Comparison of ENCODE assay signal across 18 cellular contexts in genomic region chr17:46995841-46996571, GRCh38. TPM values are rescaled to one million over a fixed set of nuclear protein-coding genes. Genes with fewer than 3 reads are reported as not detected.
DNase-seq lines count a peak whose midpoint lies in the region; ATAC-seq and TF ChIP-seq lines count a peak whose summit lies in the region.
"Had no signal": no experiment of that assay in that cellular context is flagged by ENCODE, and none has a peak within 500 bp of the region (broad histone marks: within the 10 kb centered on the region; RNA-seq: fewer than 3 reads in every experiment).

No MANE protein-coding gene starts in this region.

- CTCF ChIA-PET in RWPE1 (lab: Yijun Ruan, JAX) = no interaction called here

- peak overlapping the region; percentile 72 for H3K27ac ChIP-seq in RWPE1
- H3K27ac ChIP-seq: coronary artery, KMS-11, thoracic aorta had no signal

- peak; percentile 48 for DNase-seq in A172 (ENCODE audit: low spot score)
- peak; percentile 42 for DNase-seq in HCEC 1CT
- DNase-seq in RWPE1 (ENCODE audit: low spot score) = peak; percentile 42
- peak; percentile 9 for DNase-seq in fibroblast of peridontal ligament (ENCODE audit: extremely low read depth)
- DNase-seq in D341Med (ENCODE audit: low spot score) = no peak
- DNase-seq in SK-N-DZ (ENCODE audit: low spot score) = no peak
- no peak for DNase-seq in KBM-7
- DNase-seq: ACHN; activated CD8-positive, alpha-beta T cell treated with anti-CD3 and anti-CD28 coated beads, Interleukin-2, amount 10 ng/mL, durations not matched to agents 7 days and 5 days; amniotic stem cell; COR-L47; H7; naive thymus-derived CD8-positive, alpha-beta T cell; NCI-H146 had no signal

- POLR2A ChIA-PET in RWPE1 (lab: Yijun Ruan, JAX; ENCODE audit: low non-redundant PET) = no interaction called here

- in situ Hi-C loops in KBM-7 (cut with MboI; ENCODE audit: low pct_unique_long_range_greater_than_20kb, low sequenced_read_pairs) = no loop called here

- no peak for TF ChIP-seq CTCF in RWPE1 (conservative IDR thresholded peaks at IDR 0.05; ENCODE audit: low read depth)

- ATAC-seq in HG02642 (IDR thresholded peaks at IDR 0.05; ENCODE audit: poor library complexity, unreplicated experiment) = no peak
- ATAC-seq: activated CD8-positive, alpha-beta T cell treated with anti-CD3 and anti-CD28 coated beads, Interleukin-2, amount 10 ng/mL, durations not matched to agents 7 days and 5 days; naive thymus-derived CD8-positive, alpha-beta T cell had no signal

RNA-seq across cellular contexts. Expression of gene RPRML, which starts 17.0 kb away (rescaled TPM):
- not detected in 2 replicates for total RNA-seq in A172 (2014; rRNA removed; shearing (Covaris generic))
- 2.4 and 3.2 TPM in 2 replicates for polyA plus RNA-seq in SK-N-DZ (2014; cell fraction: cytosol; rRNA removed)
- 0.27 and 0.73 TPM in 2 replicates for polyA plus RNA-seq in SK-N-DZ (2014; cell fraction: nucleus; rRNA removed)
- total RNA-seq: naive thymus-derived CD8-positive, alpha-beta T cell; thoracic aorta had no signal
- polyA plus RNA-seq: naive thymus-derived CD8-positive, alpha-beta T cell had no signal

Comparison
In these comparisons a context has a peak if more than half of its experiments do, and no peak if none do; other contexts are left out.
1. DNase-seq: peak in A172 (single experiment), HCEC 1CT (single experiment), RWPE1 (single experiment) and fibroblast of peridontal ligament (single experiment); none in D341Med (single experiment), SK-N-DZ (single experiment) and KBM-7 (single experiment).